ENCODE assay signal across 1 cellular context in the genomic region with DNA sequence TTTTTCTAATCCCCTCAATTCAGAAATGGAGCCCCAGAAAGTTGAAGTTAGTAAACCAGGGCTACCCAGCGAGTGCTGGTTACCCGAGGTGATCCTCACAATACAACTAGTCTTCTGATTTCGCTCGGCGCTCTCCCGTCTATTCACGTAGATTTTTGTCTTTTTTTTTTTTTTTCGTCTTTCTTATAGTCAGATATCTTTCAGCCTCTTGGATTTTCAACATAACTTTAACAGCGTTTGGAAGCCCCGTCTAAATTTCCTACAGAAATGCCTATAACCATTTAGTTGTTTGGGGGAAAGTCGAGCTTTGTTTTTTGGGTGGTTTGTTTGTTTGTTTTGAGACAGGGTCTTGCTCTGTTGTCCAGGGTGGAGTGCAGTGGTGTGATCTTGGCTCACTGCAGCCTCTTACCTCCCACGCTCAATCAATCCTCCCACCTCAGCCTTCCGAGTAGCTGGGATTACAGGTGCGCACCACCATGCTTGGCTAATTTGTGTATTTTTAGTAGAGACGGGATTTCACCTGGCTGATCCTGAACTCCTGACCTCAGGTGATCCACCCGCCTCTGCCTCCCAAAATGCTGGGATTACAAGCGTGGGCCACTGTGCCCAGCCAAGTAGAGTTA.
TF ChIP-seq lines count a peak whose summit lies in the region.

No MANE protein-coding gene starts in this region.

TF ChIP-seq in K562, 482 proteins besides CTCF, POLR2A, EP300 and RAD21 (continued from another document and continues in another):
- TF ChIP-seq, protein P1, sequence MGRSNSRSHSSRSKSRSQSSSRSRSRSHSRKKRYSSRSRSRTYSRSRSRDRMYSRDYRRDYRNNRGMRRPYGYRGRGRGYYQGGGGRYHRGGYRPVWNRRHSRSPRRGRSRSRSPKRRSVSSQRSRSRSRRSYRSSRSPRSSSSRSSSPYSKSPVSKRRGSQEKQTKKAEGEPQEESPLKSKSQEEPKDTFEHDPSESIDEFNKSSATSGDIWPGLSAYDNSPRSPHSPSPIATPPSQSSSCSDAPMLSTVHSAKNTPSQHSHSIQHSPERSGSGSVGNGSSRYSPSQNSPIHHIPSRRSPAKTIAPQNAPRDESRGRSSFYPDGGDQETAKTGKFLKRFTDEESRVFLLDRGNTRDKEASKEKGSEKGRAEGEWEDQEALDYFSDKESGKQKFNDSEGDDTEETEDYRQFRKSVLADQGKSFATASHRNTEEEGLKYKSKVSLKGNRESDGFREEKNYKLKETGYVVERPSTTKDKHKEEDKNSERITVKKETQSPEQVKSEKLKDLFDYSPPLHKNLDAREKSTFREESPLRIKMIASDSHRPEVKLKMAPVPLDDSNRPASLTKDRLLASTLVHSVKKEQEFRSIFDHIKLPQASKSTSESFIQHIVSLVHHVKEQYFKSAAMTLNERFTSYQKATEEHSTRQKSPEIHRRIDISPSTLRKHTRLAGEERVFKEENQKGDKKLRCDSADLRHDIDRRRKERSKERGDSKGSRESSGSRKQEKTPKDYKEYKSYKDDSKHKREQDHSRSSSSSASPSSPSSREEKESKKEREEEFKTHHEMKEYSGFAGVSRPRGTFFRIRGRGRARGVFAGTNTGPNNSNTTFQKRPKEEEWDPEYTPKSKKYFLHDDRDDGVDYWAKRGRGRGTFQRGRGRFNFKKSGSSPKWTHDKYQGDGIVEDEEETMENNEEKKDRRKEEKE (IDR thresholded peaks at IDR 0.05; ENCODE audit: borderline replicate concordance in 1 of 2, control insufficient read depth in 1 of 2, low read depth in 2 of 2, low read length in 1 of 2) = 0 out of 4 replicates have a peak, but pooled peaks of 1 of the 2 experiments have one; percentile 0
- TF ChIP-seq, protein P2, sequence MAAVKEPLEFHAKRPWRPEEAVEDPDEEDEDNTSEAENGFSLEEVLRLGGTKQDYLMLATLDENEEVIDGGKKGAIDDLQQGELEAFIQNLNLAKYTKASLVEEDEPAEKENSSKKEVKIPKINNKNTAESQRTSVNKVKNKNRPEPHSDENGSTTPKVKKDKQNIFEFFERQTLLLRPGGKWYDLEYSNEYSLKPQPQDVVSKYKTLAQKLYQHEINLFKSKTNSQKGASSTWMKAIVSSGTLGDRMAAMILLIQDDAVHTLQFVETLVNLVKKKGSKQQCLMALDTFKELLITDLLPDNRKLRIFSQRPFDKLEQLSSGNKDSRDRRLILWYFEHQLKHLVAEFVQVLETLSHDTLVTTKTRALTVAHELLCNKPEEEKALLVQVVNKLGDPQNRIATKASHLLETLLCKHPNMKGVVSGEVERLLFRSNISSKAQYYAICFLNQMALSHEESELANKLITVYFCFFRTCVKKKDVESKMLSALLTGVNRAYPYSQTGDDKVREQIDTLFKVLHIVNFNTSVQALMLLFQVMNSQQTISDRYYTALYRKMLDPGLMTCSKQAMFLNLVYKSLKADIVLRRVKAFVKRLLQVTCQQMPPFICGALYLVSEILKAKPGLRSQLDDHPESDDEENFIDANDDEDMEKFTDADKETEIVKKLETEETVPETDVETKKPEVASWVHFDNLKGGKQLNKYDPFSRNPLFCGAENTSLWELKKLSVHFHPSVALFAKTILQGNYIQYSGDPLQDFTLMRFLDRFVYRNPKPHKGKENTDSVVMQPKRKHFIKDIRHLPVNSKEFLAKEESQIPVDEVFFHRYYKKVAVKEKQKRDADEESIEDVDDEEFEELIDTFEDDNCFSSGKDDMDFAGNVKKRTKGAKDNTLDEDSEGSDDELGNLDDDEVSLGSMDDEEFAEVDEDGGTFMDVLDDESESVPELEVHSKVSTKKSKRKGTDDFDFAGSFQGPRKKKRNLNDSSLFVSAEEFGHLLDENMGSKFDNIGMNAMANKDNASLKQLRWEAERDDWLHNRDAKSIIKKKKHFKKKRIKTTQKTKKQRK (IDR thresholded peaks at IDR 0.05; ENCODE audit: borderline replicate concordance, low read depth, low read length) = no peak
- TF ChIP-seq, protein P3, sequence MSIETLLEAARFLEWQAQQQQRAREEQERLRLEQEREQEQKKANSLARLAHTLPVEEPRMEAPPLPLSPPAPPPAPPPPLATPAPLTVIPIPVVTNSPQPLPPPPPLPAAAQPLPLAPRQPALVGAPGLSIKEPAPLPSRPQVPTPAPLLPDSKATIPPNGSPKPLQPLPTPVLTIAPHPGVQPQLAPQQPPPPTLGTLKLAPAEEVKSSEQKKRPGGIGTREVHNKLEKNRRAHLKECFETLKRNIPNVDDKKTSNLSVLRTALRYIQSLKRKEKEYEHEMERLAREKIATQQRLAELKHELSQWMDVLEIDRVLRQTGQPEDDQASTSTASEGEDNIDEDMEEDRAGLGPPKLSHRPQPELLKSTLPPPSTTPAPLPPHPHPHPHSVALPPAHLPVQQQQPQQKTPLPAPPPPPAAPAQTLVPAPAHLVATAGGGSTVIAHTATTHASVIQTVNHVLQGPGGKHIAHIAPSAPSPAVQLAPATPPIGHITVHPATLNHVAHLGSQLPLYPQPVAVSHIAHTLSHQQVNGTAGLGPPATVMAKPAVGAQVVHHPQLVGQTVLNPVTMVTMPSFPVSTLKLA (conservative IDR thresholded peaks at IDR 0.05) = no peak
- no peak for TF ChIP-seq TCF7L2 (IDR thresholded peaks at IDR 0.05; ENCODE audit: low read depth, low read length)
- no peak for TF ChIP-seq MXI1 (IDR thresholded peaks at IDR 0.05; ENCODE audit: low read depth, low read length)
- no peak for TF ChIP-seq RBFOX2 (IDR thresholded peaks at IDR 0.05; ENCODE audit: low read depth, low read length)
- TF ChIP-seq, protein P4, sequence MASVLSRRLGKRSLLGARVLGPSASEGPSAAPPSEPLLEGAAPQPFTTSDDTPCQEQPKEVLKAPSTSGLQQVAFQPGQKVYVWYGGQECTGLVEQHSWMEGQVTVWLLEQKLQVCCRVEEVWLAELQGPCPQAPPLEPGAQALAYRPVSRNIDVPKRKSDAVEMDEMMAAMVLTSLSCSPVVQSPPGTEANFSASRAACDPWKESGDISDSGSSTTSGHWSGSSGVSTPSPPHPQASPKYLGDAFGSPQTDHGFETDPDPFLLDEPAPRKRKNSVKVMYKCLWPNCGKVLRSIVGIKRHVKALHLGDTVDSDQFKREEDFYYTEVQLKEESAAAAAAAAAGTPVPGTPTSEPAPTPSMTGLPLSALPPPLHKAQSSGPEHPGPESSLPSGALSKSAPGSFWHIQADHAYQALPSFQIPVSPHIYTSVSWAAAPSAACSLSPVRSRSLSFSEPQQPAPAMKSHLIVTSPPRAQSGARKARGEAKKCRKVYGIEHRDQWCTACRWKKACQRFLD (CRISPR knock-in tag; IDR thresholded peaks at IDR 0.05) = no peak
- no peak for TF ChIP-seq TBP (optimal IDR thresholded peaks at IDR 0.05; ENCODE audit: low read depth, low read length)
- TF ChIP-seq ZZZ3 (IDR thresholded peaks at IDR 0.05) = peak; percentile 61; the same call in 1 of the 2 replicates
- 0 out of 4 replicates have a peak, but pooled peaks of 1 of the 2 experiments have one; percentile 27 for TF ChIP-seq ARNT (IDR thresholded peaks at IDR 0.05)
- no peak for TF ChIP-seq BACH1 (tag; IDR thresholded peaks at IDR 0.05)
- 0 out of 2 replicates have a peak, but pooled peaks have one; percentile 5 for TF ChIP-seq TEAD4 (IDR thresholded peaks at IDR 0.05; ENCODE audit: low read length)
- TF ChIP-seq TEAD4 (CRISPR knock-in tag; IDR thresholded peaks at IDR 0.05; ENCODE audit: borderline replicate concordance) = no peak
- no peak for TF ChIP-seq ZKSCAN1 (IDR thresholded peaks at IDR 0.05; ENCODE audit: low read depth, low read length)
- no peak for TF ChIP-seq HMG20A (CRISPR knock-in tag; conservative IDR thresholded peaks at IDR 0.05)
- TF ChIP-seq SAFB2 (IDR thresholded peaks at IDR 0.05; ENCODE audit: borderline replicate concordance, low read depth, low read length, severe bottlenecking) = no peak
- TF ChIP-seq, protein P5, sequence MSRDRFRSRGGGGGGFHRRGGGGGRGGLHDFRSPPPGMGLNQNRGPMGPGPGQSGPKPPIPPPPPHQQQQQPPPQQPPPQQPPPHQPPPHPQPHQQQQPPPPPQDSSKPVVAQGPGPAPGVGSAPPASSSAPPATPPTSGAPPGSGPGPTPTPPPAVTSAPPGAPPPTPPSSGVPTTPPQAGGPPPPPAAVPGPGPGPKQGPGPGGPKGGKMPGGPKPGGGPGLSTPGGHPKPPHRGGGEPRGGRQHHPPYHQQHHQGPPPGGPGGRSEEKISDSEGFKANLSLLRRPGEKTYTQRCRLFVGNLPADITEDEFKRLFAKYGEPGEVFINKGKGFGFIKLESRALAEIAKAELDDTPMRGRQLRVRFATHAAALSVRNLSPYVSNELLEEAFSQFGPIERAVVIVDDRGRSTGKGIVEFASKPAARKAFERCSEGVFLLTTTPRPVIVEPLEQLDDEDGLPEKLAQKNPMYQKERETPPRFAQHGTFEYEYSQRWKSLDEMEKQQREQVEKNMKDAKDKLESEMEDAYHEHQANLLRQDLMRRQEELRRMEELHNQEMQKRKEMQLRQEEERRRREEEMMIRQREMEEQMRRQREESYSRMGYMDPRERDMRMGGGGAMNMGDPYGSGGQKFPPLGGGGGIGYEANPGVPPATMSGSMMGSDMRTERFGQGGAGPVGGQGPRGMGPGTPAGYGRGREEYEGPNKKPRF (IDR thresholded peaks at IDR 0.05; ENCODE audit: low read depth, low read length) = no peak
- 0 out of 2 replicates have a peak, but pooled peaks have one; percentile 60 for TF ChIP-seq CBX1 (IDR thresholded peaks at IDR 0.05; ENCODE audit: low read depth)
- TF ChIP-seq RBM22 (IDR thresholded peaks at IDR 0.05; ENCODE audit: low read depth, low read length, poor library complexity, severe bottlenecking) = no peak
- TF ChIP-seq, protein P6, sequence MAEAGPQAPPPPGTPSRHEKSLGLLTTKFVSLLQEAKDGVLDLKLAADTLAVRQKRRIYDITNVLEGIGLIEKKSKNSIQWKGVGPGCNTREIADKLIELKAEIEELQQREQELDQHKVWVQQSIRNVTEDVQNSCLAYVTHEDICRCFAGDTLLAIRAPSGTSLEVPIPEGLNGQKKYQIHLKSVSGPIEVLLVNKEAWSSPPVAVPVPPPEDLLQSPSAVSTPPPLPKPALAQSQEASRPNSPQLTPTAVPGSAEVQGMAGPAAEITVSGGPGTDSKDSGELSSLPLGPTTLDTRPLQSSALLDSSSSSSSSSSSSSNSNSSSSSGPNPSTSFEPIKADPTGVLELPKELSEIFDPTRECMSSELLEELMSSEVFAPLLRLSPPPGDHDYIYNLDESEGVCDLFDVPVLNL (CRISPR knock-in tag; IDR thresholded peaks at IDR 0.05; ENCODE audit: low read depth) = no peak
- no peak for TF ChIP-seq MTA1 (IDR thresholded peaks at IDR 0.05; ENCODE audit: borderline replicate concordance)
- no peak for TF ChIP-seq ZNF253 (CRISPR knock-in tag; conservative IDR thresholded peaks at IDR 0.05)
- TF ChIP-seq EGR1 (conservative IDR thresholded peaks at IDR 0.05) = peak; percentile 62; the same call in 1 of the 2 replicates
- TF ChIP-seq THRAP3 (IDR thresholded peaks at IDR 0.05; ENCODE audit: borderline replicate concordance) = no peak
- peak; percentile 34; the same call in 1 of the 2 replicates for TF ChIP-seq SMARCA4 (IDR thresholded peaks at IDR 0.05)
- TF ChIP-seq ARHGAP35 (IDR thresholded peaks at IDR 0.05; ENCODE audit: partially characterized antibody) = no peak
- TF ChIP-seq PTRF (tag; IDR thresholded peaks at IDR 0.05) = no peak
- no peak for TF ChIP-seq ZNF143 (CRISPR knock-in tag; IDR thresholded peaks at IDR 0.05)
- no peak for TF ChIP-seq SNIP1 (IDR thresholded peaks at IDR 0.05; ENCODE audit: low read depth)
- TF ChIP-seq, protein P7, sequence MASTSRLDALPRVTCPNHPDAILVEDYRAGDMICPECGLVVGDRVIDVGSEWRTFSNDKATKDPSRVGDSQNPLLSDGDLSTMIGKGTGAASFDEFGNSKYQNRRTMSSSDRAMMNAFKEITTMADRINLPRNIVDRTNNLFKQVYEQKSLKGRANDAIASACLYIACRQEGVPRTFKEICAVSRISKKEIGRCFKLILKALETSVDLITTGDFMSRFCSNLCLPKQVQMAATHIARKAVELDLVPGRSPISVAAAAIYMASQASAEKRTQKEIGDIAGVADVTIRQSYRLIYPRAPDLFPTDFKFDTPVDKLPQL (IDR thresholded peaks at IDR 0.05; ENCODE audit: extremely low read depth, insufficient read length) = no peak
- TF ChIP-seq NFATC3 (IDR thresholded peaks at IDR 0.05) = no peak
- TF ChIP-seq NFE2L1 (tag; IDR thresholded peaks at IDR 0.05; ENCODE audit: borderline replicate concordance, low read depth) = no peak
- TF ChIP-seq TFAM (CRISPR knock-in tag; conservative IDR thresholded peaks at IDR 0.05) = no peak
- TF ChIP-seq ELF4 (CRISPR knock-in tag; IDR thresholded peaks at IDR 0.05) = 0 out of 2 replicates have a peak, but pooled peaks have one; percentile 13
- TF ChIP-seq ZNF24 (IDR thresholded peaks at IDR 0.05) = no peak
